ENCODE assay signal across 8 cellular contexts in genomic region chr2:6866239-6866745, GRCh38. TPM values are rescaled to one million over a fixed set of nuclear protein-coding genes. Genes with fewer than 3 reads are reported as not detected.
A peak's percentile ranks its signal among the peaks of the same experiment; 100 is the strongest.
DNase-seq lines count a peak whose midpoint lies in the region; ATAC-seq and TF ChIP-seq lines count a peak whose summit lies in the region.

No MANE protein-coding gene starts in this region.

- TF ChIP-seq CTCF in CD14-positive monocyte (IDR thresholded peaks at IDR 0.05) (peak; percentile 31), right atrium auricular region (IDR thresholded peaks at IDR 0.05) (peak in 1 of 2 donors; percentile 46)

- CTCF ChIA-PET in activated naive CD4-positive, alpha-beta T cell treated with anti-CD3 and anti-CD28 coated beads, Interleukin-2, amount 10 ng/mL, durations not matched to agents 7 days and 5 days (lab: Charles Lee): interaction anchor here (0.7 to 7.2 kb wide), 12 partner anchors 12 to 192 kb away, joined by 3 to 116 read pairs (median 4); partner anchors contain the start of genes RNF144A and RSAD2

- peaks cover 0 to 10% (median 8%) of the 10 kb centered on the region in 7 donors for H3K9me3 Mint-ChIP-seq in CD14-positive monocyte
- H3K9me3 Mint-ChIP-seq in activated naive CD4-positive, alpha-beta T cell treated with anti-CD3 and anti-CD28 coated beads, Interleukin-2, amount 10 ng/mL, durations not matched to agents 7 days and 5 days: peaks cover 8% of the 10 kb centered on the region

- peaks cover 0 to 2% (median 0%) of the 10 kb centered on the region in 3 donors for H3K27me3 Mint-ChIP-seq in CD14-positive monocyte (ENCODE audit: low read depth in 3 of 3)
- H3K27me3 Mint-ChIP-seq in activated naive CD4-positive, alpha-beta T cell treated with anti-CD3 and anti-CD28 coated beads, Interleukin-2, amount 10 ng/mL, durations not matched to agents 7 days and 5 days: no peaks in the 10 kb centered on the region

- DNase-seq in CD14-positive monocyte (ENCODE audit: low spot score) (no peak), NCI-H510A treated with DMSO at 0.1 percent for 48 hours (lab: John Stamatoyannopoulos, UW) (peak; percentile 86), right atrium auricular region (ENCODE audit: low spot score) (no peak), renal cortical epithelial cell (ENCODE audit: low read depth) (peak; percentile 51), pons (ENCODE audit: low spot score) (no peak)
- peak; percentile 56 for DNase-seq in activated naive CD4-positive, alpha-beta T cell treated with anti-CD3 and anti-CD28 coated beads, Interleukin-2, amount 10 ng/mL, durations not matched to agents 7 days and 5 days

- intact Hi-C loops in CD14-positive monocyte (cut with micrococcal nuclease): loop anchor here in 1 of 2 donors (5.0 kb wide), 1 partner anchor 39 kb away; no protein-coding TSS in a partner anchor

- H3K27me3 ChIP-seq in right atrium auricular region: no peaks in the 10 kb centered on the region

- H3K27ac ChIP-seq in right atrium auricular region: peak overlapping the region; percentile 69 to 84

- ATAC-seq in GM18868 (IDR thresholded peaks at IDR 0.05; ENCODE audit: unreplicated experiment) (peak; percentile 44), HG03159 (IDR thresholded peaks at IDR 0.05; ENCODE audit: unreplicated experiment) (peak; percentile 34)

- peak overlapping the region; percentile 77 to 96 (median 89) for H3K27ac Mint-ChIP-seq in CD14-positive monocyte
- H3K27ac Mint-ChIP-seq in activated naive CD4-positive, alpha-beta T cell treated with anti-CD3 and anti-CD28 coated beads, Interleukin-2, amount 10 ng/mL, durations not matched to agents 7 days and 5 days: peak overlapping the region; percentile 92

- peaks cover 34% of the 10 kb centered on the region for H3K4me1 Mint-ChIP-seq in CD14-positive monocyte
- peaks cover 49% of the 10 kb centered on the region for H3K4me1 Mint-ChIP-seq in activated naive CD4-positive, alpha-beta T cell treated with anti-CD3 and anti-CD28 coated beads, Interleukin-2, amount 10 ng/mL, durations not matched to agents 7 days and 5 days

- peak overlapping the region; percentile 61 to 85 for H3K4me3 ChIP-seq in right atrium auricular region

- H3K4me3 Mint-ChIP-seq in CD14-positive monocyte: peak overlapping the region; percentile 93 to 98
- H3K4me3 Mint-ChIP-seq in activated naive CD4-positive, alpha-beta T cell treated with anti-CD3 and anti-CD28 coated beads, Interleukin-2, amount 10 ng/mL, durations not matched to agents 7 days and 5 days: peak overlapping the region; percentile 96

- H3K36me3 Mint-ChIP-seq in CD14-positive monocyte: peaks cover 27 to 30% of the 10 kb centered on the region in 2 donors
- peaks cover 41% of the 10 kb centered on the region for H3K36me3 Mint-ChIP-seq in activated naive CD4-positive, alpha-beta T cell treated with anti-CD3 and anti-CD28 coated beads, Interleukin-2, amount 10 ng/mL, durations not matched to agents 7 days and 5 days

- no peaks in the 10 kb centered on the region for H3K9me3 ChIP-seq in right atrium auricular region

- H3K4me1 ChIP-seq in right atrium auricular region: peaks cover 0 to 21% of the 10 kb centered on the region in 2 donors

- H3K36me3 ChIP-seq in right atrium auricular region: no peaks in the 10 kb centered on the region

RNA-seq across cellular contexts. Expression of gene CMPK2, which starts 0.6 kb away (rescaled TPM):
- 10 to 100 TPM; 17.0 to 18.1 TPM for polyA plus RNA-seq in CD14-positive monocyte
- 1 to 10 TPM; 1.8 to 4.4 TPM for total RNA-seq in right atrium auricular region
- total RNA-seq in renal cortical epithelial cell: 0.55 and 9.0 TPM in 2 replicates

RNA-seq across cellular contexts. Expression of gene RSAD2, which starts 11.3 kb away (rescaled TPM):
- polyA plus RNA-seq in CD14-positive monocyte: 10 to 100 TPM; 10.3 to 12.6 TPM
- 1 to 10 TPM; 1.5 to 3.6 TPM for total RNA-seq in right atrium auricular region
- total RNA-seq in renal cortical epithelial cell: 0.20 and 12.0 TPM in 2 replicates

RNA-seq across cellular contexts. Expression of gene RNF144A, which starts 50.9 kb away (rescaled TPM):
- under 1 TPM; 0.30 to 0.68 TPM for polyA plus RNA-seq in CD14-positive monocyte
- total RNA-seq in right atrium auricular region (10 to 100 TPM in 1 of 2 donors, 1 to 10 TPM in 1; 8.2 to 12.6 TPM), renal cortical epithelial cell (1.8 and 2.6 TPM in 2 replicates)

Comparison
In these comparisons a context has a peak if more than half of its experiments do, and no peak if none do; other contexts are left out.
1. DNase-seq: peak in NCI-H510A treated with DMSO at 0.1 percent for 48 hours (single experiment), activated naive CD4-positive, alpha-beta T cell treated with anti-CD3 and anti-CD28 coated beads, Interleukin-2, amount 10 ng/mL, durations not matched to agents 7 days and 5 days (single experiment) and renal cortical epithelial cell (single experiment); none in CD14-positive monocyte (single experiment), right atrium auricular region (single experiment) and pons (single experiment).